Comparison of ENCODE assay signal across 1 cellular context in the genomic region with DNA sequence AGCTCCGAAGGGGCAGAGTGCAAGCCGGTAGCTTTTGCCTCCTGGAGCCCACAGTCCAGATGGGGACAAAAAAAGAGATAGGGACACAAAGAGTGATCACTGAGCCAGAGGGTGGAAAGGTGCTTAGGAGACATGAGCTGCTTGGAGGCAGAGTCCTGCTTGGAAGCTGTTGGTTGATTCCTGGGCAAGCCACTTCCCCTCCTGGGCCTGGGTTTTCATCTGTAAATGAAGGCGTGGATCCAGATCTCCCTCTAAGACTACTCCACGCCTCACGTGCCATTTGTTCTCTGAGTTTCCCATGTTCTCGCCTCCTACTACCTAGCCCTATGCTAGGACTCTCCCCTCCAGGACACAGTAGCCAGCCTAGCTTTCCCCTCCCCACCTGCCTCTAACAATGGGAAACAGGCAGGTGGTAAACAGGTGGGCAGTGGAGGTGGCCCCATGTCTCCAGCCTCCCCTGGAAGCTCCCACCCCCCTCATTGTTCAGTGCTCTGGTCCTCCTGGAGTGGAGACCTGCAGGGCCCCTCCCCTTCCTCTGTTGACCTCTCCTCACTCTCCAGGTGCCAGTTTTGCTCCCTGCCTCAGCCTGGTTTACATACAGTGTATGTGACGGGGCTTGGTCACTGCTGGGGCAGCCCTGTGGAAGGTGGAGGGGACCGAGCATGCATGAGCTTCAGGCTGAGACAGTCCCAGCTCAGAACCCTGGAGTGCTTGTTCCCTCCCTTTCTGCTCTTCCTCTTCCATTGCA.
TF ChIP-seq lines count a peak whose summit lies in the region.

No MANE protein-coding gene starts in this region.

TF ChIP-seq in H1, 55 proteins besides CTCF, POLR2A, EP300 and RAD21:
- TF ChIP-seq KDM5A (IDR thresholded peaks at IDR 0.05; ENCODE audit: low read length) (no peak), CREB1 (IDR thresholded peaks at IDR 0.05) (no peak), FOSL1 (IDR thresholded peaks at IDR 0.05; ENCODE audit: insufficient read depth, low read depth, low read length) (no peak), RXRA (IDR thresholded peaks at IDR 0.05; ENCODE audit: insufficient read depth, low read depth, low read length) (no peak), EZH2 (IDR thresholded peaks at IDR 0.05; ENCODE audit: low read depth, low read length, severe bottlenecking) (no peak), NANOG (IDR thresholded peaks at IDR 0.05; ENCODE audit: insufficient read depth, low read depth, low read length, poor library complexity, severe bottlenecking) (no peak), ZNF274 (IDR thresholded peaks at IDR 0.05; ENCODE audit: borderline replicate concordance, extremely low read depth, low read length) (no peak), CHD1 (IDR thresholded peaks at IDR 0.05; ENCODE audit: low read depth, low read length) (no peak), ATF3 (IDR thresholded peaks at IDR 0.05; ENCODE audit: insufficient read depth, low read depth, low read length) (no peak), TAF1 (IDR thresholded peaks at IDR 0.05; ENCODE audit: low read depth, low read length) (no peak), RBBP5 (IDR thresholded peaks at IDR 0.05; ENCODE audit: borderline replicate concordance, low read depth, low read length) (no peak), GABPA (IDR thresholded peaks at IDR 0.05; ENCODE audit: borderline replicate concordance, insufficient read depth, low read length) (no peak), SP1 (IDR thresholded peaks at IDR 0.05; ENCODE audit: low read depth, low read length) (no peak), HDAC6 (IDR thresholded peaks at IDR 0.05; ENCODE audit: low read depth, low read length) (no peak), POU5F1 (IDR thresholded peaks at IDR 0.05; ENCODE audit: low read depth, low read length) (no peak), SP4 (IDR thresholded peaks at IDR 0.05; ENCODE audit: low read length) (no peak)
- TF ChIP-seq, protein P1, sequence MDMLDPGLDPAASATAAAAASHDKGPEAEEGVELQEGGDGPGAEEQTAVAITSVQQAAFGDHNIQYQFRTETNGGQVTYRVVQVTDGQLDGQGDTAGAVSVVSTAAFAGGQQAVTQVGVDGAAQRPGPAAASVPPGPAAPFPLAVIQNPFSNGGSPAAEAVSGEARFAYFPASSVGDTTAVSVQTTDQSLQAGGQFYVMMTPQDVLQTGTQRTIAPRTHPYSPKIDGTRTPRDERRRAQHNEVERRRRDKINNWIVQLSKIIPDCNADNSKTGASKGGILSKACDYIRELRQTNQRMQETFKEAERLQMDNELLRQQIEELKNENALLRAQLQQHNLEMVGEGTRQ (IDR thresholded peaks at IDR 0.05; ENCODE audit: low read length) = no peak
- TF ChIP-seq, protein P2, sequence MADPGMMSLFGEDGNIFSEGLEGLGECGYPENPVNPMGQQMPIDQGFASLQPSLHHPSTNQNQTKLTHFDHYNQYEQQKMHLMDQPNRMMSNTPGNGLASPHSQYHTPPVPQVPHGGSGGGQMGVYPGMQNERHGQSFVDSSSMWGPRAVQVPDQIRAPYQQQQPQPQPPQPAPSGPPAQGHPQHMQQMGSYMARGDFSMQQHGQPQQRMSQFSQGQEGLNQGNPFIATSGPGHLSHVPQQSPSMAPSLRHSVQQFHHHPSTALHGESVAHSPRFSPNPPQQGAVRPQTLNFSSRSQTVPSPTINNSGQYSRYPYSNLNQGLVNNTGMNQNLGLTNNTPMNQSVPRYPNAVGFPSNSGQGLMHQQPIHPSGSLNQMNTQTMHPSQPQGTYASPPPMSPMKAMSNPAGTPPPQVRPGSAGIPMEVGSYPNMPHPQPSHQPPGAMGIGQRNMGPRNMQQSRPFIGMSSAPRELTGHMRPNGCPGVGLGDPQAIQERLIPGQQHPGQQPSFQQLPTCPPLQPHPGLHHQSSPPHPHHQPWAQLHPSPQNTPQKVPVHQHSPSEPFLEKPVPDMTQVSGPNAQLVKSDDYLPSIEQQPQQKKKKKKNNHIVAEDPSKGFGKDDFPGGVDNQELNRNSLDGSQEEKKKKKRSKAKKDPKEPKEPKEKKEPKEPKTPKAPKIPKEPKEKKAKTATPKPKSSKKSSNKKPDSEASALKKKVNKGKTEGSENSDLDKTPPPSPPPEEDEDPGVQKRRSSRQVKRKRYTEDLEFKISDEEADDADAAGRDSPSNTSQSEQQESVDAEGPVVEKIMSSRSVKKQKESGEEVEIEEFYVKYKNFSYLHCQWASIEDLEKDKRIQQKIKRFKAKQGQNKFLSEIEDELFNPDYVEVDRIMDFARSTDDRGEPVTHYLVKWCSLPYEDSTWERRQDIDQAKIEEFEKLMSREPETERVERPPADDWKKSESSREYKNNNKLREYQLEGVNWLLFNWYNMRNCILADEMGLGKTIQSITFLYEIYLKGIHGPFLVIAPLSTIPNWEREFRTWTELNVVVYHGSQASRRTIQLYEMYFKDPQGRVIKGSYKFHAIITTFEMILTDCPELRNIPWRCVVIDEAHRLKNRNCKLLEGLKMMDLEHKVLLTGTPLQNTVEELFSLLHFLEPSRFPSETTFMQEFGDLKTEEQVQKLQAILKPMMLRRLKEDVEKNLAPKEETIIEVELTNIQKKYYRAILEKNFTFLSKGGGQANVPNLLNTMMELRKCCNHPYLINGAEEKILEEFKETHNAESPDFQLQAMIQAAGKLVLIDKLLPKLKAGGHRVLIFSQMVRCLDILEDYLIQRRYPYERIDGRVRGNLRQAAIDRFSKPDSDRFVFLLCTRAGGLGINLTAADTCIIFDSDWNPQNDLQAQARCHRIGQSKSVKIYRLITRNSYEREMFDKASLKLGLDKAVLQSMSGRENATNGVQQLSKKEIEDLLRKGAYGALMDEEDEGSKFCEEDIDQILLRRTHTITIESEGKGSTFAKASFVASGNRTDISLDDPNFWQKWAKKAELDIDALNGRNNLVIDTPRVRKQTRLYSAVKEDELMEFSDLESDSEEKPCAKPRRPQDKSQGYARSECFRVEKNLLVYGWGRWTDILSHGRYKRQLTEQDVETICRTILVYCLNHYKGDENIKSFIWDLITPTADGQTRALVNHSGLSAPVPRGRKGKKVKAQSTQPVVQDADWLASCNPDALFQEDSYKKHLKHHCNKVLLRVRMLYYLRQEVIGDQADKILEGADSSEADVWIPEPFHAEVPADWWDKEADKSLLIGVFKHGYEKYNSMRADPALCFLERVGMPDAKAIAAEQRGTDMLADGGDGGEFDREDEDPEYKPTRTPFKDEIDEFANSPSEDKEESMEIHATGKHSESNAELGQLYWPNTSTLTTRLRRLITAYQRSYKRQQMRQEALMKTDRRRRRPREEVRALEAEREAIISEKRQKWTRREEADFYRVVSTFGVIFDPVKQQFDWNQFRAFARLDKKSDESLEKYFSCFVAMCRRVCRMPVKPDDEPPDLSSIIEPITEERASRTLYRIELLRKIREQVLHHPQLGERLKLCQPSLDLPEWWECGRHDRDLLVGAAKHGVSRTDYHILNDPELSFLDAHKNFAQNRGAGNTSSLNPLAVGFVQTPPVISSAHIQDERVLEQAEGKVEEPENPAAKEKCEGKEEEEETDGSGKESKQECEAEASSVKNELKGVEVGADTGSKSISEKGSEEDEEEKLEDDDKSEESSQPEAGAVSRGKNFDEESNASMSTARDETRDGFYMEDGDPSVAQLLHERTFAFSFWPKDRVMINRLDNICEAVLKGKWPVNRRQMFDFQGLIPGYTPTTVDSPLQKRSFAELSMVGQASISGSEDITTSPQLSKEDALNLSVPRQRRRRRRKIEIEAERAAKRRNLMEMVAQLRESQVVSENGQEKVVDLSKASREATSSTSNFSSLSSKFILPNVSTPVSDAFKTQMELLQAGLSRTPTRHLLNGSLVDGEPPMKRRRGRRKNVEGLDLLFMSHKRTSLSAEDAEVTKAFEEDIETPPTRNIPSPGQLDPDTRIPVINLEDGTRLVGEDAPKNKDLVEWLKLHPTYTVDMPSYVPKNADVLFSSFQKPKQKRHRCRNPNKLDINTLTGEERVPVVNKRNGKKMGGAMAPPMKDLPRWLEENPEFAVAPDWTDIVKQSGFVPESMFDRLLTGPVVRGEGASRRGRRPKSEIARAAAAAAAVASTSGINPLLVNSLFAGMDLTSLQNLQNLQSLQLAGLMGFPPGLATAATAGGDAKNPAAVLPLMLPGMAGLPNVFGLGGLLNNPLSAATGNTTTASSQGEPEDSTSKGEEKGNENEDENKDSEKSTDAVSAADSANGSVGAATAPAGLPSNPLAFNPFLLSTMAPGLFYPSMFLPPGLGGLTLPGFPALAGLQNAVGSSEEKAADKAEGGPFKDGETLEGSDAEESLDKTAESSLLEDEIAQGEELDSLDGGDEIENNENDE (IDR thresholded peaks at IDR 0.05; ENCODE audit: insufficient replicate concordance, low read length) = no peak
TF ChIP-seq in H1: peak in this region for 0.
